In genomic region chr14:92528486-92529100, GRCh38 we compare ENCODE assay signal across 2 cellular contexts.
TF ChIP-seq lines count a peak whose summit lies in the region.

No MANE protein-coding gene starts in this region.

TF ChIP-seq in IMR-90, 13 proteins besides CTCF, POLR2A, EP300 and RAD21:
- TF ChIP-seq RFX5 (IDR thresholded peaks at IDR 0.05; ENCODE audit: low read depth, low read length) = no peak
- TF ChIP-seq, protein P1, sequence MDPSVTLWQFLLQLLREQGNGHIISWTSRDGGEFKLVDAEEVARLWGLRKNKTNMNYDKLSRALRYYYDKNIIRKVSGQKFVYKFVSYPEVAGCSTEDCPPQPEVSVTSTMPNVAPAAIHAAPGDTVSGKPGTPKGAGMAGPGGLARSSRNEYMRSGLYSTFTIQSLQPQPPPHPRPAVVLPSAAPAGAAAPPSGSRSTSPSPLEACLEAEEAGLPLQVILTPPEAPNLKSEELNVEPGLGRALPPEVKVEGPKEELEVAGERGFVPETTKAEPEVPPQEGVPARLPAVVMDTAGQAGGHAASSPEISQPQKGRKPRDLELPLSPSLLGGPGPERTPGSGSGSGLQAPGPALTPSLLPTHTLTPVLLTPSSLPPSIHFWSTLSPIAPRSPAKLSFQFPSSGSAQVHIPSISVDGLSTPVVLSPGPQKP (IDR thresholded peaks at IDR 0.05; ENCODE audit: borderline replicate concordance, low read depth, low read length) = no peak
- no peak for TF ChIP-seq BHLHE40 (IDR thresholded peaks at IDR 0.05; ENCODE audit: low read depth, low read length)
- no peak for TF ChIP-seq USF2 (IDR thresholded peaks at IDR 0.05; ENCODE audit: low read depth, low read length)
- no peak for TF ChIP-seq SMC3 (IDR thresholded peaks at IDR 0.05; ENCODE audit: low read depth, low read length)
- no peak for TF ChIP-seq CEBPB (IDR thresholded peaks at IDR 0.05; ENCODE audit: low read depth, low read length)
- TF ChIP-seq NFE2L2 (IDR thresholded peaks at IDR 0.05; ENCODE audit: low read depth, low read length) = no peak
- no peak for TF ChIP-seq FOS (IDR thresholded peaks at IDR 0.05; ENCODE audit: low read depth, low read length)
- TF ChIP-seq RCOR1 (IDR thresholded peaks at IDR 0.05; ENCODE audit: insufficient replicate concordance, low read length) = no peak
- no peak for TF ChIP-seq MAFK (IDR thresholded peaks at IDR 0.05; ENCODE audit: low read depth, low read length)
- TF ChIP-seq CHD1 (IDR thresholded peaks at IDR 0.05; ENCODE audit: low read depth, low read length) = no peak
- no peak for TF ChIP-seq MAZ (IDR thresholded peaks at IDR 0.05; ENCODE audit: borderline replicate concordance, low read depth, low read length)
- no peak for TF ChIP-seq MXI1 (IDR thresholded peaks at IDR 0.05; ENCODE audit: borderline replicate concordance, low read depth, low read length)

TF ChIP-seq in GM12891, 5 proteins besides CTCF, POLR2A, EP300 and RAD21:
- TF ChIP-seq SPI1 (IDR thresholded peaks at IDR 0.05; ENCODE audit: low read depth, low read length) = no peak
- TF ChIP-seq POLR2AphosphoS5 (IDR thresholded peaks at IDR 0.05; ENCODE audit: low read depth, low read length) = no peak
- no peak for TF ChIP-seq PAX5 (IDR thresholded peaks at IDR 0.05; ENCODE audit: insufficient read depth, low read length, severe bottlenecking)
- TF ChIP-seq POU2F2 (IDR thresholded peaks at IDR 0.05; ENCODE audit: low read depth, low read length) = no peak
- no peak for TF ChIP-seq TAF1 (IDR thresholded peaks at IDR 0.05; ENCODE audit: low read depth, low read length)
